In genomic region chr11:63986932-63987513, GRCh38 we compare ENCODE assay signal across 8 cellular contexts. TPM values are rescaled to one million over a fixed set of nuclear protein-coding genes. Genes with fewer than 3 reads are reported as not detected.
DNase-seq lines count a peak whose midpoint lies in the region; ATAC-seq, FAIRE-seq and TF ChIP-seq lines count a peak whose summit lies in the region.

No MANE protein-coding gene starts in this region.

- peaks cover 22% of the 10 kb centered on the region for H4K20me1 ChIP-seq in Karpas-422 (ENCODE audit: insufficient read depth, low read depth, low read length)

- H3K9me3 ChIP-seq in Karpas-422 (ENCODE audit: low read length): no peaks in the 10 kb centered on the region

- ATAC-seq in naive B cell (ENCODE audit: low read depth in 2 of 2): no peak
- no peak for ATAC-seq in HG02973 (IDR thresholded peaks at IDR 0.05; ENCODE audit: unreplicated experiment)
- ATAC-seq in GM18868 (IDR thresholded peaks at IDR 0.05; ENCODE audit: unreplicated experiment): no peak

- TF ChIP-seq POLR2A in GM12892 (IDR thresholded peaks at IDR 0.05; ENCODE audit: low read depth, low read length): no peak

- H3K4me3 Mint-ChIP-seq in naive B cell: peak overlapping the region; percentile 66 to 99 (median 85)

- H3K36me3 ChIP-seq in Karpas-422 (ENCODE audit: insufficient read depth, low read length): peaks cover 7% of the 10 kb centered on the region; the same call in 1 of the 2 replicates

- DNase-seq in AG08396 (ENCODE audit: low spot score) (peak; percentile 14), Karpas-422 (no peak), coronary artery (ENCODE audit: low spot score) (no peak), naive B cell (no peak), SKM-1 (lab: John Stamatoyannopoulos, UW; ENCODE audit: unreplicated experiment) (no peak), GM12892 (ENCODE audit: insufficient read length) (no peak)

- H3K27ac Mint-ChIP-seq in naive B cell: peak overlapping the region in 2 of 6 donors; percentile 37 to 90

- peaks cover 36 to 57% (median 38%) of the 10 kb centered on the region in 3 donors for H3K4me1 Mint-ChIP-seq in naive B cell

- no peaks in the 10 kb centered on the region for H3K27me3 Mint-ChIP-seq in naive B cell

- no peaks in the 10 kb centered on the region for H3K9me2 ChIP-seq in Karpas-422 (replicated peaks; ENCODE audit: insufficient read depth, low read length)

- H3K9ac ChIP-seq in Karpas-422 (ENCODE audit: low read length): peak overlapping the region; percentile 93

- FAIRE-seq in GM12892 (lab: Jason Lieb, UNC): no peak

- H3K36me3 Mint-ChIP-seq in naive B cell: peaks cover 8 to 13% of the 10 kb centered on the region in 2 donors

- TF ChIP-seq CTCF in coronary artery (IDR thresholded peaks at IDR 0.05): no peak

- H2AFZ ChIP-seq in Karpas-422 (ENCODE audit: low read length): no peak overlapping the region

- peak overlapping the region; percentile 92 for H3K4me2 ChIP-seq in Karpas-422 (ENCODE audit: low read depth, low read length, poor library complexity, severe bottlenecking)

- no peaks in the 10 kb centered on the region for H3K27me3 ChIP-seq in Karpas-422 (ENCODE audit: low read length)

- peaks cover 28% of the 10 kb centered on the region for H3K4me1 ChIP-seq in Karpas-422 (ENCODE audit: low read length)

- peaks cover 44% of the 10 kb centered on the region for H3K79me2 ChIP-seq in Karpas-422 (ENCODE audit: low read length)

- no peaks in the 10 kb centered on the region for H3K9me3 Mint-ChIP-seq in naive B cell

- H3K27ac ChIP-seq in Karpas-422 (ENCODE audit: low read length) (peak overlapping the region; percentile 80), coronary artery (peak overlapping the region; percentile 73 to 90)

- peak overlapping the region; percentile 83 for H3K4me3 ChIP-seq in Karpas-422 (ENCODE audit: low read length)
- peak overlapping the region; percentile 88 for H3K4me3 ChIP-seq in coronary artery

RNA-seq across cellular contexts. Expression of gene OTUB1, which starts 0.8 kb away (rescaled TPM):
- 41.6 and 61.7 TPM in 2 replicates for total RNA-seq in Karpas-422 (2014; rRNA removed; shearing (Covaris generic); ENCODE audit: low replicate concordance)
- 100 to 1,000 TPM; 101 to 151 (median 113) TPM for polyA plus RNA-seq in naive B cell (ENCODE audit: low read depth in 6 of 6)
- polyA plus RNA-seq in GM12892 (2012; ENCODE audit: missing spikeins): 84.1 TPM

RNA-seq across cellular contexts. Expression of gene COX8A, which starts 12.6 kb away (rescaled TPM):
- 574 and 779 TPM in 2 replicates for total RNA-seq in Karpas-422 (2014; rRNA removed; shearing (Covaris generic); ENCODE audit: low replicate concordance)
- 100 to 1,000 TPM; 244 to 345 (median 285) TPM for polyA plus RNA-seq in naive B cell (ENCODE audit: low read depth in 6 of 6)
- 284 TPM for polyA plus RNA-seq in GM12892 (2012; ENCODE audit: missing spikeins)

RNA-seq across cellular contexts. Expression of gene NAA40, which starts 48.2 kb away (rescaled TPM):
- total RNA-seq in Karpas-422 (2014; rRNA removed; shearing (Covaris generic); ENCODE audit: low replicate concordance): 19.0 and 19.2 TPM in 2 replicates
- 10 to 100 TPM in 4 of 6 donors, 1 to 10 TPM in 2; 8.2 to 18.4 (median 11.8) TPM for polyA plus RNA-seq in naive B cell (ENCODE audit: low read depth in 6 of 6)
- polyA plus RNA-seq in GM12892 (2012; ENCODE audit: missing spikeins): 16.0 TPM

RNA-seq across cellular contexts. Expression of gene FLRT1, which starts 48.7 kb away (rescaled TPM):
- total RNA-seq in Karpas-422 (2014; rRNA removed; shearing (Covaris generic); ENCODE audit: low replicate concordance): not detected in 2 replicates
- not detected for polyA plus RNA-seq in naive B cell (ENCODE audit: low read depth in 6 of 6)
- 0.06 TPM for polyA plus RNA-seq in GM12892 (2012; ENCODE audit: missing spikeins)
